1 cellular context compared by ENCODE assay signal in the genomic region with DNA sequence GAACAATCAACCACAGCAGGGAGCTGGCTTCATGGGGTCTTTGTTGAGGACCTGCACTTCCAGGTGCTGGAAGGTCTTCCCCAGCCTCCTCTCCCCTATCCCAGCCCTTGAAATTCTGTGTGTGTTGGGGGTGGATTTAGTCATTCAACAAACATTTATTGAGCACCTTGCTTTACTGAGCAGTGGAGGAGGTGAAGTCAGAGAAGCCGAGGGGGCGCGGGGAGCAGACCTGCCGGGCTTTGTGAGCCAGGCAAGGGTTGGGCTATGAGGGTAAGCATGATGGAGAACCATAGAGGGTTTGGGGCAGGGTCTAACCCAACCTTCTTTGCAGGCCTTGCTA.
TF ChIP-seq lines count a peak whose summit lies in the region.

No MANE protein-coding gene starts in this region.

TF ChIP-seq in GM12878, 131 proteins besides CTCF, POLR2A, EP300 and RAD21:
- TF ChIP-seq, protein P1, sequence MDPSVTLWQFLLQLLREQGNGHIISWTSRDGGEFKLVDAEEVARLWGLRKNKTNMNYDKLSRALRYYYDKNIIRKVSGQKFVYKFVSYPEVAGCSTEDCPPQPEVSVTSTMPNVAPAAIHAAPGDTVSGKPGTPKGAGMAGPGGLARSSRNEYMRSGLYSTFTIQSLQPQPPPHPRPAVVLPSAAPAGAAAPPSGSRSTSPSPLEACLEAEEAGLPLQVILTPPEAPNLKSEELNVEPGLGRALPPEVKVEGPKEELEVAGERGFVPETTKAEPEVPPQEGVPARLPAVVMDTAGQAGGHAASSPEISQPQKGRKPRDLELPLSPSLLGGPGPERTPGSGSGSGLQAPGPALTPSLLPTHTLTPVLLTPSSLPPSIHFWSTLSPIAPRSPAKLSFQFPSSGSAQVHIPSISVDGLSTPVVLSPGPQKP (IDR thresholded peaks at IDR 0.05; ENCODE audit: low read depth, low read length): no peak
- TF ChIP-seq LARP7 (IDR thresholded peaks at IDR 0.05) (0 out of 2 replicates have a peak, but pooled peaks have one; percentile 47), ZZZ3 (IDR thresholded peaks at IDR 0.05; ENCODE audit: control insufficient read depth, insufficient read length, low read depth) (no peak)
- TF ChIP-seq, protein P2, sequence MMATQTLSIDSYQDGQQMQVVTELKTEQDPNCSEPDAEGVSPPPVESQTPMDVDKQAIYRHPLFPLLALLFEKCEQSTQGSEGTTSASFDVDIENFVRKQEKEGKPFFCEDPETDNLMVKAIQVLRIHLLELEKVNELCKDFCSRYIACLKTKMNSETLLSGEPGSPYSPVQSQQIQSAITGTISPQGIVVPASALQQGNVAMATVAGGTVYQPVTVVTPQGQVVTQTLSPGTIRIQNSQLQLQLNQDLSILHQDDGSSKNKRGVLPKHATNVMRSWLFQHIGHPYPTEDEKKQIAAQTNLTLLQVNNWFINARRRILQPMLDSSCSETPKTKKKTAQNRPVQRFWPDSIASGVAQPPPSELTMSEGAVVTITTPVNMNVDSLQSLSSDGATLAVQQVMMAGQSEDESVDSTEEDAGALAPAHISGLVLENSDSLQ (IDR thresholded peaks at IDR 0.05): 0 out of 2 replicates have a peak, but pooled peaks have one; percentile 8
- TF ChIP-seq, protein P3, sequence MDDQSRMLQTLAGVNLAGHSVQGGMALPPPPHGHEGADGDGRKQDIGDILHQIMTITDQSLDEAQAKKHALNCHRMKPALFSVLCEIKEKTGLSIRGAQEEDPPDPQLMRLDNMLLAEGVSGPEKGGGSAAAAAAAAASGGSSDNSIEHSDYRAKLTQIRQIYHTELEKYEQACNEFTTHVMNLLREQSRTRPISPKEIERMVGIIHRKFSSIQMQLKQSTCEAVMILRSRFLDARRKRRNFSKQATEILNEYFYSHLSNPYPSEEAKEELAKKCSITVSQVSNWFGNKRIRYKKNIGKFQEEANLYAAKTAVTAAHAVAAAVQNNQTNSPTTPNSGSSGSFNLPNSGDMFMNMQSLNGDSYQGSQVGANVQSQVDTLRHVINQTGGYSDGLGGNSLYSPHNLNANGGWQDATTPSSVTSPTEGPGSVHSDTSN (IDR thresholded peaks at IDR 0.05; ENCODE audit: insufficient replicate concordance, low read depth, low read length): no peak
